Comparison of ENCODE assay signal across 19 cellular contexts in genomic region chr5:175892401-175892800, GRCh38. TPM values are rescaled to one million over a fixed set of nuclear protein-coding genes. Genes with fewer than 3 reads are reported as not detected.
A peak's percentile ranks its signal among the peaks of the same experiment; 100 is the strongest.
DNase-seq lines count a peak whose midpoint lies in the region; FAIRE-seq and TF ChIP-seq lines count a peak whose summit lies in the region.
"Had no signal": no experiment of that assay in that cellular context is flagged by ENCODE, and none has a peak within 500 bp of the region (broad histone marks: within the 10 kb centered on the region; RNA-seq: fewer than 3 reads in every experiment).

No MANE protein-coding gene starts in this region.

- H3K56ac ChIP-seq in H1 (replicated peaks; ENCODE audit: insufficient read length, low read depth, low read length) = no peak overlapping the region

- 79% methylated on average over 11 of the region's 11 CpGs; no CpG with 5 or more reads in 1 of the 2 experiments for WGBS in H1 (ENCODE audit: extremely low coverage in 1 of 2, insufficient coverage in 1 of 2, insufficient read length in 1 of 2, insufficient replicate concordance in 2 of 2, low coverage in 1 of 2, low lambda C conversion rate in 2 of 2, missing lambda C conversion rate in 1 of 2), 2 experiments

- no peak overlapping the region for H2BK5ac ChIP-seq in H1 (ENCODE audit: low read depth, low read length)

- no peak overlapping the region for H3K14ac ChIP-seq in H1 (ENCODE audit: insufficient read length)

- H2BK20ac ChIP-seq in H1 (ENCODE audit: low read length) = no peak overlapping the region

- H3K27me3 ChIP-seq in H7 (ENCODE audit: control insufficient read depth, insufficient read depth, low read length) = no peaks in the 10 kb centered on the region
- no peaks in the 10 kb centered on the region for H3K27me3 ChIP-seq in H1 (replicated peaks in 1 of 4; ENCODE audit: control insufficient read depth in 3 of 4, extremely low read depth in 1 of 4, insufficient read depth in 3 of 4, low read length in 3 of 4)
- no peaks in the 10 kb centered on the region for H3K27me3 ChIP-seq in osteoblast (ENCODE audit: insufficient read depth, low read length)

- H3K4me2 ChIP-seq in H1 (ENCODE audit: insufficient read depth in 1 of 2, low read depth in 2 of 2, low read length in 2 of 2) (no peak overlapping the region), osteoblast (ENCODE audit: insufficient read depth, low read length) (no peak overlapping the region)

- no peak overlapping the region for H3K9ac ChIP-seq in H1 (replicated peaks in 1 of 4; ENCODE audit: extremely low read depth in 1 of 4, low read depth in 3 of 4, low read length in 3 of 4)

- POLR2A ChIA-PET in H1 (lab: Charles Lee; ENCODE audit: partially characterized antibody) = no interaction called here
- POLR2A ChIA-PET in RWPE1 (lab: Yijun Ruan, JAX; ENCODE audit: low non-redundant PET) = no interaction called here

- H2BK12ac ChIP-seq in H1 (ENCODE audit: low read depth, low read length) = no peak overlapping the region

- no peak for TF ChIP-seq RAD21 in H1 (IDR thresholded peaks at IDR 0.05 in 1 of 2, conservative IDR thresholded peaks at IDR 0.05 in 1 of 2; ENCODE audit: low read depth in 2 of 2, low read length in 2 of 2)

- DNase-seq in H7 = peak; percentile 79
- peak; percentile 77 for DNase-seq in NCI-H2171 treated with DMSO at 0.1 percent for 48 hours (lab: John Stamatoyannopoulos, UW)
- no peak for DNase-seq in H1 (ENCODE audit: low read depth in 1 of 2, low spot score in 2 of 2)
- DNase-seq in osteoblast (ENCODE audit: insufficient read length, low spot score, missing footprints) = peak; percentile 21
- DNase-seq in NCI-H446 (lab: John Stamatoyannopoulos, UW) = no peak
- no peak for DNase-seq in RWPE1 (ENCODE audit: low spot score)
- no peak for DNase-seq in KBM-7
- DNase-seq: ACHN, DMS79 treated with DMSO at 0.1 percent for 48 hours, NCI-H1048, NCI-H1436, NCI-H1930, SHP77 treated with DMSO at 0.1 percent for 48 hours had no signal

- peak; percentile 57 for FAIRE-seq in H1 (lab: Jason Lieb, UNC)
- FAIRE-seq: H54, RCC 7860 had no signal

- in situ Hi-C loops in KBM-7 (cut with MboI; ENCODE audit: low pct_unique_long_range_greater_than_20kb, low sequenced_read_pairs) = no loop called here

- H2BK15ac ChIP-seq in H1 (ENCODE audit: low read length) = no peak overlapping the region

- CTCF ChIA-PET in H1 (lab: Charles Lee; ENCODE audit: partially characterized antibody) (interaction anchor here (1.9 to 6.7 kb wide), 4 partner anchors 12 to 162 kb away, joined by 9 to 37 read pairs (median 20); no protein-coding TSS in a partner anchor), RWPE1 (lab: Yijun Ruan, JAX) (interaction anchor here (0.6 kb wide), 1 partner anchor 187 kb away, joined by 3 read pairs; no protein-coding TSS in a partner anchor)

- no peak overlapping the region for H2BK120ac ChIP-seq in H1 (replicated peaks; ENCODE audit: low read depth, low read length)

- H3K27ac ChIP-seq in H1 (ENCODE audit: low read depth, low read length) = no peak overlapping the region
- H3K27ac ChIP-seq in osteoblast (ENCODE audit: low read depth, low read length) = no peak overlapping the region
- no peak overlapping the region for H3K27ac ChIP-seq in RWPE1
- H3K27ac ChIP-seq: C4-2B had no signal

- no peaks in the 10 kb centered on the region for H4K20me1 ChIP-seq in H1 (replicated peaks in 1 of 2; ENCODE audit: control insufficient read depth in 1 of 2, insufficient read depth in 2 of 2, low read length in 2 of 2)
- no peaks in the 10 kb centered on the region for H4K20me1 ChIP-seq in osteoblast (ENCODE audit: insufficient read depth, low read length)

- H4K5ac ChIP-seq in H1 (ENCODE audit: insufficient read length, low read depth, low read length) = no peak overlapping the region

- no peaks in the 10 kb centered on the region for H3K36me3 ChIP-seq in H7 (replicated peaks; ENCODE audit: control insufficient read depth, insufficient read depth, low read length)
- no peaks in the 10 kb centered on the region for H3K36me3 ChIP-seq in H1 (ENCODE audit: control insufficient read depth in 2 of 4, insufficient read depth in 4 of 4, low read length in 3 of 4)
- no peaks in the 10 kb centered on the region for H3K36me3 ChIP-seq in osteoblast (ENCODE audit: insufficient read depth, low read length)

- no peak overlapping the region for H2AK5ac ChIP-seq in H1 (ENCODE audit: low read depth, low read length)

- H3K18ac ChIP-seq in H1 (ENCODE audit: extremely low read depth, low read length) = no peak overlapping the region

- H2AFZ ChIP-seq in H1 (ENCODE audit: low read length) = no peak overlapping the region
- H2AFZ ChIP-seq in osteoblast (ENCODE audit: low read length) = no peak overlapping the region

- TF ChIP-seq EP300 in H1 (IDR thresholded peaks at IDR 0.05; ENCODE audit: borderline replicate concordance in 1 of 2, low read depth in 2 of 2, low read length in 2 of 2) = no peak

- H3K9me3 ChIP-seq in H1 (ENCODE audit: insufficient read depth in 2 of 2, low read depth in 1 of 2, low read length in 1 of 2) = no peaks in the 10 kb centered on the region
- no peaks in the 10 kb centered on the region for H3K9me3 ChIP-seq in osteoblast (ENCODE audit: low read depth, low read length)

- H4K8ac ChIP-seq in H1 (ENCODE audit: extremely low read depth, insufficient read depth, low read length) = no peak overlapping the region

- H3K4ac ChIP-seq in H1 (replicated peaks; ENCODE audit: insufficient read length, low read depth, low read length) = no peak overlapping the region

- no peaks in the 10 kb centered on the region for H3K23me2 ChIP-seq in H1 (ENCODE audit: low read depth, low read length)

- H4K91ac ChIP-seq in H1 (replicated peaks; ENCODE audit: insufficient read length, low read length) = no peak overlapping the region

- TF ChIP-seq CTCF in H1 (IDR thresholded peaks at IDR 0.05; ENCODE audit: control extremely low read depth in 1 of 3, insufficient read depth in 1 of 3, low read depth in 1 of 3, low read length in 3 of 3) (no peak), osteoblast (IDR thresholded peaks at IDR 0.05; ENCODE audit: extremely low read depth, low read depth, low read length) (no peak), RWPE1 (conservative IDR thresholded peaks at IDR 0.05; ENCODE audit: low read depth) (no peak)

- H3K79me2 ChIP-seq in H1 (ENCODE audit: control insufficient read depth in 1 of 2, insufficient read depth in 2 of 2, low read length in 2 of 2) (no peaks in the 10 kb centered on the region), osteoblast (ENCODE audit: insufficient read depth, low read length) (no peaks in the 10 kb centered on the region)

- H3K23ac ChIP-seq in H1 (ENCODE audit: insufficient read length) = no peak overlapping the region

- H3K4me3 ChIP-seq in H7 (ENCODE audit: insufficient read depth, low read depth, low read length) (no peak overlapping the region), H1 (ENCODE audit: extremely low read depth in 1 of 4, insufficient read depth in 2 of 4, low read depth in 3 of 4, low read length in 4 of 4) (no peak overlapping the region), osteoblast (ENCODE audit: insufficient read depth, low read length) (no peak overlapping the region)

- no peak for TF ChIP-seq POLR2A in H1 (IDR thresholded peaks at IDR 0.05; ENCODE audit: control extremely low read depth in 1 of 2, low read depth in 2 of 2, low read length in 2 of 2)

- no peaks in the 10 kb centered on the region; the same call in 1 of the 2 replicates for H3K79me1 ChIP-seq in H1 (ENCODE audit: low read depth, low read length)

- peaks cover 0 to 8% (median 3%) of the 10 kb centered on the region in 4 experiments; a peak in 5 of 7 replicates for H3K4me1 ChIP-seq in H1 (replicated peaks in 1 of 4; ENCODE audit: control insufficient read depth in 3 of 4, insufficient read depth in 4 of 4, low read length in 3 of 4)
- no peaks in the 10 kb centered on the region for H3K4me1 ChIP-seq in osteoblast (ENCODE audit: insufficient read depth, low read length)

TF ChIP-seq in H1, 55 proteins besides CTCF, POLR2A, EP300 and RAD21:
- TF ChIP-seq JUND (IDR thresholded peaks at IDR 0.05; ENCODE audit: low read length) (no peak), HDAC6 (IDR thresholded peaks at IDR 0.05; ENCODE audit: low read depth, low read length) (no peak), CBX8 (IDR thresholded peaks at IDR 0.05; ENCODE audit: borderline replicate concordance, low read depth, low read length) (no peak), TBP (IDR thresholded peaks at IDR 0.05; ENCODE audit: low read depth, low read length) (no peak), CREB1 (IDR thresholded peaks at IDR 0.05) (no peak), SP1 (IDR thresholded peaks at IDR 0.05; ENCODE audit: low read depth, low read length) (no peak), NANOG (IDR thresholded peaks at IDR 0.05; ENCODE audit: insufficient read depth, low read depth, low read length, poor library complexity, severe bottlenecking) (no peak), YY1 (IDR thresholded peaks at IDR 0.05; ENCODE audit: low read depth, low read length) (no peak), SRF (IDR thresholded peaks at IDR 0.05; ENCODE audit: low read depth, low read length) (no peak), KDM5A (IDR thresholded peaks at IDR 0.05; ENCODE audit: low read length) (no peak)

RNA-seq across cellular contexts. Expression of gene CPLX2, which starts 21.0 kb away (rescaled TPM):
- total RNA-seq in H7 (2014; rRNA removed; shearing (Covaris generic)) = 0.59 and 1.2 TPM in 2 replicates
- total RNA-seq in H1 (2021; fragmentation: NEBNext Ultra II Directional; extraction: Animal tissue kit (Norgen Biotek cat#: 25700)) = 0.32 and 0.42 TPM in 2 replicates
- 0.28 and 0.35 TPM in 2 replicates for polyA plus RNA-seq in H1 (2011; rRNA removed)
- 0.40 TPM for polyA plus RNA-seq in H1 (2011; cell fraction: cytosol; rRNA removed)
- polyA plus RNA-seq in H1 (2011; cell fraction: nucleus; rRNA removed) = 0.24 TPM
- 0.39 to 1.3 TPM (median 0.99 TPM) in 4 replicates for polyA plus RNA-seq in H1 (2012, experiment 1 of 2)
- polyA plus RNA-seq in H1 (2012, experiment 2 of 2) = 0.55 TPM
- 0.14 TPM for polyA plus RNA-seq in H1 (2013, experiment 1 of 2)
- 0.18 TPM for polyA plus RNA-seq in H1 (2013, experiment 2 of 2)
- 0.32 and 0.37 TPM in 2 replicates for polyA minus RNA-seq in H1 (2011; rRNA and poly(A)+ RNA removed)
- not detected for polyA minus RNA-seq in H1 (2011; cell fraction: cytosol; rRNA and poly(A)+ RNA removed)
- not detected for polyA minus RNA-seq in H1 (2011; cell fraction: nucleus; rRNA and poly(A)+ RNA removed)
- not detected in 2 replicates for total RNA-seq in osteoblast
- total RNA-seq: HT-29, M059J, OCI-LY7 had no signal

Comparison
In these comparisons a context has a peak if more than half of its experiments do, and no peak if none do; other contexts are left out.
1. DNase-seq: peak in H7 (single experiment), NCI-H2171 treated with DMSO at 0.1 percent for 48 hours (single experiment) and osteoblast (single experiment); none in H1 (0 of 2), NCI-H446 (0 of 2), RWPE1 (single experiment) and KBM-7 (single experiment).